In genomic region chr7:149654588-149654987, GRCh38 we compare ENCODE assay signal across 35 cellular contexts.
"Had no signal": no experiment of that assay in that cellular context is flagged by ENCODE, and none has a peak within 500 bp of the region (broad histone marks: within the 10 kb centered on the region; RNA-seq: fewer than 3 reads in every experiment).

No MANE protein-coding gene starts in this region.

- H3K36me3 ChIP-seq: MG63 had no signal

- DNase-seq: Karpas-422, Kasumi-1, MG63, MM.1S, NCI-H1048, NCI-H1092, NCI-H1092 treated with DMSO at 0.1 percent for 48 hours, NCI-H1105, NCI-H1105 treated with DMSO at 0.1 percent for 48 hours, NCI-H1417, NCI-H1417 treated with DMSO at 0.1 percent for 48 hours, NCI-H1436, NCI-H1436 treated with DMSO at 0.1 percent for 48 hours, NCI-H146, NCI-H1694, NCI-H1694 treated with DMSO at 0.1 percent for 48 hours, NCI-H187, NCI-H187 treated with DMSO at 0.1 percent for 48 hours, NCI-H1930, NCI-H2029, NCI-H2029 treated with DMSO at 0.1 percent for 48 hours, NCI-H2081, NCI-H2081 treated with DMSO at 0.1 percent for 48 hours, NCI-H2107, NCI-H2171, NCI-H2171 treated with DMSO at 0.1 percent for 48 hours, NCI-H2227 treated with DMSO at 0.1 percent for 48 hours, NCI-H226, NCI-H345, NCI-H446, NCI-H446 treated with DMSO at 0.1 percent for 48 hours, NCI-H510A, NCI-H510A treated with DMSO at 0.1 percent for 48 hours, NCI-H524, NCI-H524 treated with DMSO at 0.1 percent for 48 hours had no signal

- H3K27me3 ChIP-seq: MG63 had no signal

- H3K9me3 ChIP-seq: MG63 had no signal

- H3K4me3 ChIP-seq: MG63 had no signal
